8 cellular contexts compared by ENCODE assay signal in genomic region chr15:58770519-58770856, GRCh38. TPM values are rescaled to one million over a fixed set of nuclear protein-coding genes. Genes with fewer than 3 reads are reported as not detected.
DNase-seq lines count a peak whose midpoint lies in the region; ATAC-seq and TF ChIP-seq lines count a peak whose summit lies in the region.

No MANE protein-coding gene starts in this region.

- peaks cover 8% of the 10 kb centered on the region for H3K79me2 ChIP-seq in trophoblast cell (ENCODE audit: control insufficient read depth, insufficient read depth, low read length, poor library complexity)

- H3K9me3 ChIP-seq in BLaER1 (peaks cover 1% of the 10 kb centered on the region), trophoblast cell (ENCODE audit: insufficient read depth, low read depth, low read length) (no peaks in the 10 kb centered on the region)

- peak; percentile 31 for ATAC-seq in GM18517 (IDR thresholded peaks at IDR 0.05; ENCODE audit: unreplicated experiment)
- ATAC-seq in HG03460 (IDR thresholded peaks at IDR 0.05; ENCODE audit: unreplicated experiment): peak; percentile 16

- no peak overlapping the region for H2BK12ac ChIP-seq in trophoblast cell (ENCODE audit: low read length)

- H3K14ac ChIP-seq in trophoblast cell (ENCODE audit: low read length): peak overlapping the region; percentile 6

- no CpG with 5 or more reads among the region's 9 CpGs for WGBS in trophoblast cell (ENCODE audit: extremely low coverage, insufficient coverage, insufficient read length)

- H3K36me3 ChIP-seq in BLaER1 (no peaks in the 10 kb centered on the region), trophoblast cell (ENCODE audit: control insufficient read depth in 1 of 2, insufficient read depth in 2 of 2, low read length in 2 of 2) (no peaks in the 10 kb centered on the region)

- no peak overlapping the region for H2AK5ac ChIP-seq in trophoblast cell (ENCODE audit: low read length)

- DNase-seq in fibroblast of villous mesenchyme (ENCODE audit: low read depth): peak; percentile 85
- peak in 1 of 2 donors; percentile 68 for DNase-seq in trophoblast cell
- DNase-seq in superior temporal gyrus (ENCODE audit: extremely low spot score): no peak
- no peak for DNase-seq in medulla oblongata (ENCODE audit: extremely low spot score)

- peak overlapping the region; percentile 23 for H3K4ac ChIP-seq in trophoblast cell (ENCODE audit: low read depth, low read length)

- H3K18ac ChIP-seq in trophoblast cell (ENCODE audit: low read length): peak overlapping the region; percentile 7

- H2BK120ac ChIP-seq in trophoblast cell (ENCODE audit: insufficient read depth, low read length, poor library complexity): peak overlapping the region; percentile 10

- H3K4me1 ChIP-seq in BLaER1 (peaks cover 34% of the 10 kb centered on the region), trophoblast cell (ENCODE audit: control insufficient read depth in 1 of 2, insufficient read depth in 2 of 2, low read length in 2 of 2) (peaks cover 2 to 4% of the 10 kb centered on the region in 2 experiments)

- H2AFZ ChIP-seq in trophoblast cell (ENCODE audit: insufficient read depth, low read length, poor library complexity): peak overlapping the region; percentile 15

- peak overlapping the region; percentile 57 for H4K8ac ChIP-seq in trophoblast cell (ENCODE audit: low read depth, low read length)

- peak overlapping the region; percentile 45 for H4K12ac ChIP-seq in trophoblast cell (ENCODE audit: low read depth, low read length)

- no peak for TF ChIP-seq CTCF in VCaP (conservative IDR thresholded peaks at IDR 0.05)
- no peak for TF ChIP-seq CTCF in fibroblast of villous mesenchyme (IDR thresholded peaks at IDR 0.05; ENCODE audit: insufficient read depth, low read depth, low read length)

- peaks cover 8% of the 10 kb centered on the region for H3K79me1 ChIP-seq in trophoblast cell (ENCODE audit: low read length)

- H3K27ac ChIP-seq in BLaER1: peak overlapping the region; percentile 86
- peak overlapping the region; percentile 89 for H3K27ac ChIP-seq in VCaP
- peak overlapping the region; percentile 24 for H3K27ac ChIP-seq in trophoblast cell (ENCODE audit: low read depth, low read length)

- H3K23ac ChIP-seq in trophoblast cell (ENCODE audit: low read length): no peak overlapping the region

- peak overlapping the region; percentile 100 for H3K4me3 ChIP-seq in BLaER1
- H3K4me3 ChIP-seq in fibroblast of villous mesenchyme (ENCODE audit: low read depth, low read length): peak overlapping the region; percentile 60
- peak overlapping the region; percentile 6 for H3K4me3 ChIP-seq in trophoblast cell (ENCODE audit: low read depth, low read length)

- peak overlapping the region; percentile 93 for H3K9ac ChIP-seq in BLaER1
- no peak overlapping the region for H3K9ac ChIP-seq in trophoblast cell (ENCODE audit: low read length)

- peak overlapping the region; percentile 36 for H4K91ac ChIP-seq in trophoblast cell (ENCODE audit: low read depth, low read length)

- no peaks in the 10 kb centered on the region for H3K27me3 ChIP-seq in BLaER1
- no peaks in the 10 kb centered on the region for H3K27me3 ChIP-seq in trophoblast cell (ENCODE audit: insufficient read depth, low read length)

- H2BK5ac ChIP-seq in trophoblast cell (ENCODE audit: low read depth, low read length, poor library complexity): peak overlapping the region; percentile 64

- H4K20me1 ChIP-seq in BLaER1: no peaks in the 10 kb centered on the region

- H3K4me2 ChIP-seq in BLaER1 (peak overlapping the region; percentile 91), trophoblast cell (ENCODE audit: low read length) (peak overlapping the region; percentile 54)

RNA-seq across cellular contexts. Expression of gene MINDY2, which starts 0.6 kb away (rescaled TPM):
- 27.4 and 66.5 TPM in 2 replicates for total RNA-seq in fibroblast of villous mesenchyme
- 11.7 and 12.0 TPM in 2 replicates for polyA plus RNA-seq in trophoblast cell (2013)

RNA-seq across cellular contexts. Expression of gene ADAM10, which starts 21.0 kb away (rescaled TPM):
- 135 and 200 TPM in 2 replicates for total RNA-seq in fibroblast of villous mesenchyme
- polyA plus RNA-seq in trophoblast cell (2013): 165 and 167 TPM in 2 replicates

Comparison
In these comparisons a context has a peak if more than half of its experiments do, and no peak if none do; other contexts are left out.
1. H3K27ac ChIP-seq: peak in every context shown above with its lines; median percentile 89 in VCaP; 86 in BLaER1; 24 in trophoblast cell.
2. H3K4me3 ChIP-seq: peak in every context shown above with its lines; median percentile 100 in BLaER1; 60 in fibroblast of villous mesenchyme; 6 in trophoblast cell.